Comparison of ENCODE assay signal across 8 cellular contexts in the genomic region with DNA sequence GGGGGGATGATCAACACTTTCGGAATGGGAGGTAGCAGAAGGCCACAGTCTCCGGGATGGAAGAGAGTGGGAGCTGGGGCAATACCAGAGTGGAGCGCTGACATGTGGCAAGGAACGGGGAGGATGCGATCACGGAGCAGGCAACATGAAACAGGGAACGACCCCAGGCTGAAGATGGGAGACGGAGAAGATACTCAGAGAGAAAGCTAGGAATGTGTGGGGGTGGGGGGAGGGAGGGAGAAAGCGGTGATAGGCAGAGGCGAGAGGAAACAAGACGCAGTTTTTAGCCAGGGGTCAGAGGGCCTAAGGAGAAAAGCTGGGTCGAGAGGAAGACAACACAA. TPM values are rescaled to one million over a fixed set of nuclear protein-coding genes. Genes with fewer than 3 reads are reported as not detected.
DNase-seq lines count a peak whose midpoint lies in the region; ATAC-seq, FAIRE-seq and TF ChIP-seq lines count a peak whose summit lies in the region.

No MANE protein-coding gene starts in this region.

- FAIRE-seq in keratinocyte (lab: Jason Lieb, UNC), result peak; percentile 20

- H3K27me3 ChIP-seq in keratinocyte (ENCODE audit: control insufficient read depth, extremely low read depth, insufficient read depth, low read length), result no peaks in the 10 kb centered on the region
- no peaks in the 10 kb centered on the region for H3K27me3 ChIP-seq in thymus (ENCODE audit: control insufficient read depth, insufficient read depth)

- peaks cover 51% of the 10 kb centered on the region for H3K79me2 ChIP-seq in keratinocyte (ENCODE audit: control insufficient read depth, insufficient read depth, low read length)

- no peak for TF ChIP-seq CTCF in astrocyte of the spinal cord (IDR thresholded peaks at IDR 0.05; ENCODE audit: low read depth, low read length)
- TF ChIP-seq CTCF in keratinocyte (optimal IDR thresholded peaks at IDR 0.05 in 1 of 3, IDR thresholded peaks at IDR 0.05 in 1 of 3, conservative IDR thresholded peaks at IDR 0.05 in 1 of 3; ENCODE audit: extremely low read depth in 1 of 3, insufficient read depth in 2 of 3, low read length in 3 of 3), result no peak
- no peak for TF ChIP-seq CTCF in type B pancreatic cell (conservative IDR thresholded peaks at IDR 0.05)

- H3K27ac Mint-ChIP-seq in type B pancreatic cell, result no peak overlapping the region

- no peaks in the 10 kb centered on the region for H4K20me1 ChIP-seq in keratinocyte (ENCODE audit: control insufficient read depth, extremely low read depth, insufficient read depth, low read length)

- H3K9ac ChIP-seq in keratinocyte (ENCODE audit: control insufficient read depth, extremely low read depth, insufficient read depth, low read length), result peak overlapping the region; percentile 91

- dilution Hi-C loops in keratinocyte (cut with MboI; ENCODE audit: extremely low pct_ligation_motif_present, low sequenced_read_pairs), result no loop called here

- H3K27ac ChIP-seq in keratinocyte (ENCODE audit: control insufficient read depth, insufficient read depth, low read length), result peak overlapping the region; percentile 82
- peak overlapping the region; percentile 94 for H3K27ac ChIP-seq in thymus (ENCODE audit: low read depth)

- H3K4me3 ChIP-seq in astrocyte of the spinal cord (ENCODE audit: low read depth, low read length) (peak overlapping the region; percentile 92), keratinocyte (ENCODE audit: control insufficient read depth in 2 of 3, extremely low read depth in 1 of 3, insufficient read depth in 2 of 3, low read depth in 1 of 3, low read length in 3 of 3) (peak overlapping the region; percentile 84 to 96 (median 91)), thymus (ENCODE audit: low read length) (peak overlapping the region; percentile 93)

- H3K9me1 ChIP-seq in keratinocyte (ENCODE audit: control insufficient read depth, extremely low read depth, insufficient read depth, low read length), result no peaks in the 10 kb centered on the region

- peaks cover 15% of the 10 kb centered on the region for H3K27me3 Mint-ChIP-seq in type B pancreatic cell

- peak overlapping the region; percentile 85 for H3K4me2 ChIP-seq in keratinocyte (ENCODE audit: control insufficient read depth, extremely low read depth, insufficient read depth, low read depth, low read length)

- in situ Hi-C loops in astrocyte of the spinal cord (cut with HindIII; ENCODE audit: low sequenced_read_pairs), result no loop called here

- peaks cover 19% of the 10 kb centered on the region for H3K4me1 ChIP-seq in keratinocyte (ENCODE audit: control insufficient read depth, extremely low read depth, insufficient read depth, low read length)
- peaks cover 6% of the 10 kb centered on the region for H3K4me1 ChIP-seq in thymus (ENCODE audit: control insufficient read depth, insufficient read depth, low read length)

- no peaks in the 10 kb centered on the region for H3K4me1 Mint-ChIP-seq in type B pancreatic cell (ENCODE audit: unreplicated experiment)

- H3K9me3 ChIP-seq in keratinocyte (ENCODE audit: control insufficient read depth, low read depth, low read length), result no peaks in the 10 kb centered on the region
- H3K9me3 ChIP-seq in thymus (ENCODE audit: control insufficient read depth), result no peaks in the 10 kb centered on the region

- ATAC-seq in HG03439 (IDR thresholded peaks at IDR 0.05; ENCODE audit: unreplicated experiment), result no peak

- peaks cover 19% of the 10 kb centered on the region for H3K36me3 Mint-ChIP-seq in type B pancreatic cell

- peak overlapping the region; percentile 79 for H2AFZ ChIP-seq in keratinocyte (ENCODE audit: control insufficient read depth, low read length)

- H3K36me3 ChIP-seq in keratinocyte (ENCODE audit: control insufficient read depth in 2 of 2, extremely low read depth in 1 of 2, insufficient read depth in 2 of 2, low read length in 2 of 2), result peaks cover 5 to 8% of the 10 kb centered on the region in 2 experiments
- H3K36me3 ChIP-seq in thymus (ENCODE audit: control insufficient read depth, insufficient read depth), result peaks cover 4% of the 10 kb centered on the region

- DNase-seq in NCI-H2227 (lab: John Stamatoyannopoulos, UW; ENCODE audit: unreplicated experiment) (peak; percentile 29), NCI-H2227 treated with DMSO at 0.1 percent for 48 hours (lab: John Stamatoyannopoulos, UW) (no peak), HT1080 (ENCODE audit: low read depth) (peak; percentile 5), astrocyte of the spinal cord (ENCODE audit: low read depth, low spot score) (peak; percentile 33), keratinocyte (ENCODE audit: low read depth, low spot score) (no peak), type B pancreatic cell (ENCODE audit: extremely low spot score, unreplicated experiment) (no peak)

- H3K9me3 Mint-ChIP-seq in type B pancreatic cell, result no peaks in the 10 kb centered on the region

- H3K4me3 Mint-ChIP-seq in type B pancreatic cell, result no peak overlapping the region

- WGBS in thymus, result under 1% methylated on average over 12 of the region's 12 CpGs

RNA-seq across cellular contexts. Expression of a gene that starts 0.6 kb away (rescaled TPM):
- 16.6 and 17.1 TPM in 2 replicates for total RNA-seq in HT1080 (2014; rRNA removed; shearing (Covaris generic))
- 13.0 and 17.6 TPM in 2 replicates for polyA plus RNA-seq in HT1080 (2015; cell fraction: cytosol; rRNA removed)
- 46.7 and 53.9 TPM in 2 replicates for polyA plus RNA-seq in HT1080 (2015; cell fraction: nucleus; rRNA removed)
- polyA plus RNA-seq in keratinocyte (23.3 to 44.4 TPM (median 43.8 TPM) in 3 replicates), thymus (14.4 TPM)
- polyA plus RNA-seq in keratinocyte (2011; ENCODE audit: low read depth), result 10.7 TPM
- 11.8 and 28.3 TPM in 2 replicates for polyA plus RNA-seq in keratinocyte (2011; cell fraction: cytosol; rRNA removed)
- 56.6 and 64.5 TPM in 2 replicates for polyA plus RNA-seq in keratinocyte (2011; cell fraction: nucleus; rRNA removed)
- 12.9 and 25.0 TPM in 2 replicates for polyA plus RNA-seq in keratinocyte (2012; ENCODE audit: low replicate concordance)
- polyA minus RNA-seq in keratinocyte, result 35.6 to 159 TPM (median 115 TPM) in 3 replicates
- 22.8 TPM for polyA minus RNA-seq in keratinocyte (2011; cell fraction: cytosol; rRNA and poly(A)+ RNA removed)
- 37.8 and 125 TPM in 2 replicates for polyA minus RNA-seq in keratinocyte (2011; cell fraction: nucleus; rRNA and poly(A)+ RNA removed)
- total RNA-seq in type B pancreatic cell (ENCODE audit: low replicate concordance), result 42.1 and 51.2 TPM in 2 replicates

Comparison
In these comparisons a context has a peak if more than half of its experiments do, and no peak if none do; other contexts are left out.
1. DNase-seq: peak in NCI-H2227 (single experiment), HT1080 (single experiment) and astrocyte of the spinal cord (single experiment); none in NCI-H2227 treated with DMSO at 0.1 percent for 48 hours (single experiment), keratinocyte (single experiment) and type B pancreatic cell (single experiment).
2. Peak in every context shown above with its lines, with median percentiles within 50 percentile points of each other: H3K4me3 ChIP-seq.